22 cellular contexts compared by ENCODE assay signal in genomic region chr2:120438301-120439066, GRCh38.
"Had no signal": no experiment of that assay in that cellular context is flagged by ENCODE, and none has a peak within 500 bp of the region (broad histone marks: within the 10 kb centered on the region; RNA-seq: fewer than 3 reads in every experiment).

No MANE protein-coding gene starts in this region.

- FAIRE-seq: bronchial epithelial cell, TTC549 had no signal

- ATAC-seq: activated T-cell treated with anti-CD3 and anti-CD28 coated beads, Interleukin-2, amount 50 U/mL, for 72 hours had no signal

- H3K4me2 ChIP-seq: KMS-11 had no signal

- H3K27ac ChIP-seq: KMS-11, Peyer's patch had no signal

- H3K36me3 ChIP-seq: MG63, Peyer's patch had no signal

- DNase-seq: activated B cell treated with CpG ODN at 0.5 μM for 24 hours; activated CD4-positive, alpha-beta memory T cell treated with anti-CD3 and anti-CD28 coated beads for 36 hours; activated CD4-positive, alpha-beta T cell treated with anti-CD3 and anti-CD28 coated beads, Interleukin-2, amount 10 ng/mL, durations not matched to agents 7 days and 5 days; activated CD8-positive, alpha-beta memory T cell treated with anti-CD3 and anti-CD28 coated beads for 24 hours; activated naive CD4-positive, alpha-beta T cell; activated T-cell treated with anti-CD3 and anti-CD28 coated beads for 4 hours; activated T-cell treated with anti-CD3 and anti-CD28 coated beads, Interleukin-2, amount 50 U/mL, for 72 hours; aorta; MG63; NCI-H1105; NCI-H1436; NCI-H1694 treated with DMSO at 0.1 percent for 48 hours; NCI-H2029 treated with DMSO at 0.1 percent for 48 hours; NCI-H446; NCI-H524; Peyer's patch; SHP77 treated with DMSO at 0.1 percent for 48 hours; T-helper 2 cell; T1000 had no signal

- H3K9me3 ChIP-seq: MG63, Peyer's patch had no signal

- H3K9ac ChIP-seq: KMS-11 had no signal

- H3K4me3 ChIP-seq: MG63, Peyer's patch had no signal

- H3K27me3 ChIP-seq: MG63, Peyer's patch had no signal
